34 cellular contexts compared by ENCODE assay signal in genomic region chr4:163280703-163281519, GRCh38. TPM values are rescaled to one million over a fixed set of nuclear protein-coding genes. Genes with fewer than 3 reads are reported as not detected.
"Had no signal": no experiment of that assay in that cellular context is flagged by ENCODE, and none has a peak within 500 bp of the region (broad histone marks: within the 10 kb centered on the region; RNA-seq: fewer than 3 reads in every experiment).

No MANE protein-coding gene starts in this region.

- H3K36me3 ChIP-seq: adrenal gland, esophagus squamous epithelium, gastroesophageal sphincter, heart right ventricle had no signal

- H3K27ac ChIP-seq: adrenal gland, body of pancreas, epithelial cell of prostate, esophagus squamous epithelium, gastroesophageal sphincter, heart right ventricle, VCaP had no signal

- H3K27me3 ChIP-seq: adrenal gland, body of pancreas, esophagus squamous epithelium, gastroesophageal sphincter, heart right ventricle had no signal

- H3K4me3 ChIP-seq: adrenal gland, body of pancreas, esophagus squamous epithelium, gastroesophageal sphincter, heart right ventricle had no signal

- H3K9me3 ChIP-seq: adrenal gland, body of pancreas, esophagus squamous epithelium, gastroesophageal sphincter had no signal

- H3K4me1 ChIP-seq: adrenal gland, body of pancreas, esophagus squamous epithelium, gastroesophageal sphincter, heart right ventricle had no signal

- ATAC-seq: activated CD8-positive, alpha-beta memory T cell treated with anti-CD3 and anti-CD28 coated beads, Interleukin-2, amount 10 ng/mL, durations not matched to agents 7 days and 5 days; activated CD8-positive, alpha-beta T cell treated with anti-CD3 and anti-CD28 coated beads for 36 hours; activated naive CD8-positive, alpha-beta T cell treated with anti-CD3 and anti-CD28 coated beads, Interleukin-2, amount 50 U/mL, for 24 hours; body of pancreas; gastroesophageal sphincter; heart right ventricle; WTC11 had no signal

- DNase-seq: activated CD4-positive, alpha-beta T cell treated with anti-CD3 and anti-CD28 coated beads for 1 hour; activated CD4-positive, alpha-beta T cell treated with anti-CD3 and anti-CD28 coated beads for 4 hours; activated CD4-positive, alpha-beta T cell treated with anti-CD3 and anti-CD28 coated beads, Interleukin-2, amount 10 ng/mL, durations not matched to agents 7 days and 5 days; activated CD4-positive, alpha-beta T cell treated with anti-CD3 and anti-CD28 coated beads, Interleukin-2, amount 50 U/mL, for 4 hours; activated CD8-positive, alpha-beta memory T cell treated with anti-CD3 and anti-CD28 coated beads, Interleukin-2, amount 10 ng/mL, durations not matched to agents 7 days and 5 days; activated CD8-positive, alpha-beta memory T cell treated with anti-CD3 and anti-CD28 coated beads, Interleukin-2, amount 50 U/mL, for 4 hours; activated CD8-positive, alpha-beta T cell treated with anti-CD3 and anti-CD28 coated beads for 36 hours; activated effector memory CD4-positive, alpha-beta T cell treated with anti-CD3 and anti-CD28 coated beads, Interleukin-2, amount 50 U/mL, for 16 hours; activated naive CD4-positive, alpha-beta T cell treated with anti-CD3 and anti-CD28 coated beads for 36 hours; activated naive CD8-positive, alpha-beta T cell treated with anti-CD3 and anti-CD28 coated beads for 36 hours; activated naive CD8-positive, alpha-beta T cell treated with anti-CD3 and anti-CD28 coated beads, Interleukin-2, amount 50 U/mL, for 24 hours; activated T-cell treated with anti-CD3 and anti-CD28 coated beads, Interleukin-2, amount 50 U/mL, for 1 hour; activated T-cell treated with anti-CD3 and anti-CD28 coated beads, Interleukin-2, amount 50 U/mL, for 48 hours; adrenal gland; amygdala; aorta; body of pancreas; caudate nucleus; cortex of kidney; dermis blood vessel endothelial cell; effector CD8-positive, alpha-beta T cell; esophagus squamous epithelium; foreskin melanocyte; heart right ventricle; T-helper 2 cell had no signal

RNA-seq across cellular contexts. Expression of gene NPY1R, which starts 51.5 kb away (rescaled TPM):
- total RNA-seq: activated CD4-positive, alpha-beta T cell treated with anti-CD3 and anti-CD28 coated beads, Interleukin-2, amount 10 ng/mL, durations not matched to agents 7 days and 5 days; activated CD8-positive, alpha-beta memory T cell treated with anti-CD3 and anti-CD28 coated beads for 36 hours; activated CD8-positive, alpha-beta memory T cell treated with anti-CD3 and anti-CD28 coated beads, Interleukin-2, amount 10 ng/mL, durations not matched to agents 7 days and 5 days; activated CD8-positive, alpha-beta T cell treated with anti-CD3 and anti-CD28 coated beads for 36 hours; activated naive CD4-positive, alpha-beta T cell treated with anti-CD3 and anti-CD28 coated beads for 36 hours; activated naive CD8-positive, alpha-beta T cell treated with anti-CD3 and anti-CD28 coated beads for 36 hours; activated T-helper 1 cell treated with anti-CD3 and anti-CD28 coated beads, Interleukin-12 subunit alpha, Interleukin-12 subunit beta, Interleukin-2, Interleukin-4 antibody, amounts not matched to agents 30 ng/mL and 10 ng/mL and 1 ng/mL, durations not matched to agents 14 hours and 24 hours and 36 hours; activated T-helper 2 cell treated with anti-CD3 and anti-CD28 coated beads, Interferon-gamma antibody, Interleukin-2, Interleukin-4, amounts not matched to agents 10 μg/mL and 5 μg/mL and 100 μg/mL, durations not matched to agents 14 hours and 24 hours and 36 hours; endothelial cell of umbilical vein; T-helper 1 cell treated with Interleukin-12 subunit alpha and Interleukin-12 subunit beta and Interleukin-4 antibody, amounts not matched to agents 30 ng/mL and 1 ng/mL, for 36 hours had no signal
